Comparison of ENCODE assay signal across 2 cellular contexts in genomic region chr10:1227505-1228402, GRCh38.
TF ChIP-seq lines count a peak whose summit lies in the region.

No MANE protein-coding gene starts in this region.

TF ChIP-seq in HCT116, 20 proteins besides CTCF, POLR2A, EP300 and RAD21 (continued from another document):
- no peak for TF ChIP-seq ZBTB33 (IDR thresholded peaks at IDR 0.05; ENCODE audit: extremely low read depth, insufficient replicate concordance, low read length)
- TF ChIP-seq EZH2 (IDR thresholded peaks at IDR 0.05): no peak
- no peak for TF ChIP-seq CEBPB (IDR thresholded peaks at IDR 0.05; ENCODE audit: low read depth)
- no peak for TF ChIP-seq ATF3 (IDR thresholded peaks at IDR 0.05)
- TF ChIP-seq YY1 (IDR thresholded peaks at IDR 0.05; ENCODE audit: extremely low read depth, insufficient replicate concordance, low read depth, low read length): no peak

TF ChIP-seq in neural cell, 6 proteins besides CTCF, POLR2A, EP300 and RAD21 (continued from another document):
- TF ChIP-seq REST (IDR thresholded peaks at IDR 0.05; ENCODE audit: borderline replicate concordance) (no peak), SMC3 (conservative IDR thresholded peaks at IDR 0.05; ENCODE audit: poor library complexity) (no peak), EZH2 (IDR thresholded peaks at IDR 0.05; ENCODE audit: borderline replicate concordance, insufficient read depth, low read length, poor library complexity, severe bottlenecking) (no peak), TAF1 (IDR thresholded peaks at IDR 0.05; ENCODE audit: low read depth) (no peak)
